In genomic region chr13:30158774-30159445, GRCh38 we compare ENCODE assay signal across 8 cellular contexts.
A peak's percentile ranks its signal among the peaks of the same experiment; 100 is the strongest.
DNase-seq lines count a peak whose midpoint lies in the region; ATAC-seq and TF ChIP-seq lines count a peak whose summit lies in the region.

No MANE protein-coding gene starts in this region.

- H3K79me1 ChIP-seq in mesenchymal stem cell (replicated peaks; ENCODE audit: low read length, poor library complexity, severe bottlenecking), result no peaks in the 10 kb centered on the region

- H4K20me1 ChIP-seq in GM23338 (replicated peaks; ENCODE audit: insufficient read depth), result no peaks in the 10 kb centered on the region

- ATAC-seq in GM23338, result no peak
- ATAC-seq in HG03025 (IDR thresholded peaks at IDR 0.05; ENCODE audit: low FRiP score, unreplicated experiment), result no peak
- ATAC-seq in HG02884 (IDR thresholded peaks at IDR 0.05; ENCODE audit: unreplicated experiment), result no peak

- peaks cover 14% of the 10 kb centered on the region for H3K4me1 Mint-ChIP-seq in GM23338
- peaks cover 37% of the 10 kb centered on the region for H3K4me1 Mint-ChIP-seq in activated T-helper 2 cell treated with anti-CD3 and anti-CD28 coated beads, Interferon-gamma antibody, Interleukin-2, Interleukin-4, amounts not matched to agents 10 μg/mL and 5 μg/mL and 100 μg/mL, durations not matched to agents 14 hours and 24 hours and 36 hours (ENCODE audit: low read depth)

- H2AK5ac ChIP-seq in mesenchymal stem cell (ENCODE audit: low read length, severe bottlenecking), result no peak overlapping the region

- peak overlapping the region; percentile 66; the same call in 1 of the 2 replicates for H2AFZ ChIP-seq in GM23338
- no peak overlapping the region for H2AFZ ChIP-seq in mesenchymal stem cell (ENCODE audit: low read depth, low read length)

- H3K14ac ChIP-seq in mesenchymal stem cell (ENCODE audit: low read length in 2 of 2), result no peak overlapping the region

- H3K4me2 ChIP-seq in GM23338 (no peak overlapping the region), mesenchymal stem cell (ENCODE audit: low read length, poor library complexity, severe bottlenecking) (no peak overlapping the region)

- in situ Hi-C loops in KBM-7 (cut with MboI; ENCODE audit: low pct_unique_long_range_greater_than_20kb, low sequenced_read_pairs), result no loop called here

- no peaks in the 10 kb centered on the region for H3F3A ChIP-seq in GM23338 (replicated peaks; ENCODE audit: low read depth)

- H2BK5ac ChIP-seq in mesenchymal stem cell (ENCODE audit: low read depth, low read length, poor library complexity, severe bottlenecking), result no peak overlapping the region

- H3K9me2 ChIP-seq in GM23338 (ENCODE audit: insufficient read depth), result 0 out of 2 replicates have a peak, but pooled peaks cover 14% of the 10 kb centered on the region

- H3K23ac ChIP-seq in mesenchymal stem cell (ENCODE audit: low read length in 2 of 2), result no peak overlapping the region

- H2BK12ac ChIP-seq in mesenchymal stem cell (ENCODE audit: low read length in 2 of 2), result peak overlapping the region in 1 of 2 experiments; percentile 30

- H3K27ac ChIP-seq in GM23338 (ENCODE audit: low read depth) (no peak overlapping the region), mesenchymal stem cell (ENCODE audit: low read length, poor library complexity, severe bottlenecking) (peak overlapping the region; percentile 9), ascending aorta (no peak overlapping the region)

- H2BK15ac ChIP-seq in mesenchymal stem cell (ENCODE audit: low read depth, poor library complexity, severe bottlenecking), result peak overlapping the region; percentile 52

- H3K27ac Mint-ChIP-seq in GM23338, result no peak overlapping the region
- peak overlapping the region; percentile 75 for H3K27ac Mint-ChIP-seq in activated T-helper 2 cell treated with anti-CD3 and anti-CD28 coated beads, Interferon-gamma antibody, Interleukin-2, Interleukin-4, amounts not matched to agents 10 μg/mL and 5 μg/mL and 100 μg/mL, durations not matched to agents 14 hours and 24 hours and 36 hours

- intact Hi-C loops in activated T-helper 2 cell treated with anti-CD3 and anti-CD28 coated beads, Interferon-gamma antibody, Interleukin-2, Interleukin-4, amounts not matched to agents 10 μg/mL and 5 μg/mL and 100 μg/mL, durations not matched to agents 14 hours and 24 hours and 36 hours (cut with micrococcal nuclease), result loop anchor here (1.0 to 5.0 kb wide), 3 partner anchors 11 to 42 kb away; no protein-coding TSS in a partner anchor
- intact Hi-C loops in ascending aorta (cut with DNase I), result no loop called here

- H3K18ac ChIP-seq in mesenchymal stem cell (ENCODE audit: low read depth in 1 of 2, low read length in 2 of 2), result peak overlapping the region in 1 of 2 experiments; percentile 23

- H3K27me3 ChIP-seq in GM23338 (ENCODE audit: insufficient read depth), result no peaks in the 10 kb centered on the region
- peaks cover 4 to 60% of the 10 kb centered on the region in 2 experiments for H3K27me3 ChIP-seq in mesenchymal stem cell (ENCODE audit: control insufficient read depth in 1 of 2, insufficient read depth in 1 of 2, low read length in 2 of 2)
- no peaks in the 10 kb centered on the region for H3K27me3 ChIP-seq in ascending aorta

- peaks cover 14% of the 10 kb centered on the region for H3K27me3 Mint-ChIP-seq in GM23338 (ENCODE audit: insufficient read depth, low read depth, poor library complexity)
- peaks cover 1% of the 10 kb centered on the region for H3K27me3 Mint-ChIP-seq in activated T-helper 2 cell treated with anti-CD3 and anti-CD28 coated beads, Interferon-gamma antibody, Interleukin-2, Interleukin-4, amounts not matched to agents 10 μg/mL and 5 μg/mL and 100 μg/mL, durations not matched to agents 14 hours and 24 hours and 36 hours (ENCODE audit: low read depth)

- H3K9me3 ChIP-seq in mesenchymal stem cell (ENCODE audit: control insufficient read depth, low read length) (no peaks in the 10 kb centered on the region), ascending aorta (no peaks in the 10 kb centered on the region)

- no peak overlapping the region for H3K4ac ChIP-seq in mesenchymal stem cell (ENCODE audit: low read depth in 1 of 2, low read length in 2 of 2)

- no peak overlapping the region for H2BK120ac ChIP-seq in mesenchymal stem cell (ENCODE audit: low read depth, low read length)

- DNase-seq in Ammon's horn (ENCODE audit: low spot score), result peak; percentile 45
- no peak for DNase-seq in GM23338 (ENCODE audit: low spot score)
- no peak for DNase-seq in activated T-helper 2 cell treated with anti-CD3 and anti-CD28 coated beads, Interferon-gamma antibody, Interleukin-2, Interleukin-4, amounts not matched to agents 10 μg/mL and 5 μg/mL and 100 μg/mL, durations not matched to agents 14 hours and 24 hours and 36 hours (ENCODE audit: low spot score)
- peak; percentile 54 for DNase-seq in mesenchymal stem cell
- DNase-seq in KBM-7, result no peak
- DNase-seq in ascending aorta (ENCODE audit: low spot score in 2 of 2), result no peak

- WGBS in mesenchymal stem cell, result 82% methylated on average over 8 of the region's 8 CpGs

- H3K36me3 ChIP-seq in GM23338 (ENCODE audit: insufficient read depth) (no peaks in the 10 kb centered on the region; the same call in 1 of the 2 replicates), mesenchymal stem cell (ENCODE audit: control insufficient read depth in 1 of 2, insufficient read depth in 2 of 2, low read depth in 1 of 2, low read length in 2 of 2) (no peaks in the 10 kb centered on the region), ascending aorta (no peaks in the 10 kb centered on the region)

- H3K4me3 Mint-ChIP-seq in GM23338, result no peak overlapping the region
- H3K4me3 Mint-ChIP-seq in activated T-helper 2 cell treated with anti-CD3 and anti-CD28 coated beads, Interferon-gamma antibody, Interleukin-2, Interleukin-4, amounts not matched to agents 10 μg/mL and 5 μg/mL and 100 μg/mL, durations not matched to agents 14 hours and 24 hours and 36 hours (ENCODE audit: low read depth), result no peak overlapping the region

- H3K9ac ChIP-seq in mesenchymal stem cell (ENCODE audit: low read length), result peak overlapping the region; percentile 15

- peaks cover 3% of the 10 kb centered on the region; the same call in 1 of the 3 replicates for H3K36me3 Mint-ChIP-seq in GM23338 (ENCODE audit: low read depth)
- no peaks in the 10 kb centered on the region for H3K36me3 Mint-ChIP-seq in activated T-helper 2 cell treated with anti-CD3 and anti-CD28 coated beads, Interferon-gamma antibody, Interleukin-2, Interleukin-4, amounts not matched to agents 10 μg/mL and 5 μg/mL and 100 μg/mL, durations not matched to agents 14 hours and 24 hours and 36 hours (ENCODE audit: low read depth)

- H3K79me2 ChIP-seq in GM23338 (replicated peaks; ENCODE audit: insufficient read depth), result no peaks in the 10 kb centered on the region

- no peak overlapping the region for H4K8ac ChIP-seq in mesenchymal stem cell (ENCODE audit: low read length)

- no peaks in the 10 kb centered on the region for H3K4me1 ChIP-seq in GM23338 (ENCODE audit: insufficient read depth)
- peaks cover 6% of the 10 kb centered on the region for H3K4me1 ChIP-seq in mesenchymal stem cell (ENCODE audit: control insufficient read depth, insufficient read depth, low read depth, low read length)
- H3K4me1 ChIP-seq in ascending aorta, result no peaks in the 10 kb centered on the region

- no peak overlapping the region for H3K4me3 ChIP-seq in GM23338
- H3K4me3 ChIP-seq in mesenchymal stem cell (ENCODE audit: insufficient read depth in 1 of 2, low read depth in 1 of 2, low read length in 2 of 2), result no peak overlapping the region
- no peak overlapping the region for H3K4me3 ChIP-seq in ascending aorta

- peaks cover 26% of the 10 kb centered on the region; the same call in 2 of the 3 replicates for H3K9me3 Mint-ChIP-seq in GM23338
- H3K9me3 Mint-ChIP-seq in activated T-helper 2 cell treated with anti-CD3 and anti-CD28 coated beads, Interferon-gamma antibody, Interleukin-2, Interleukin-4, amounts not matched to agents 10 μg/mL and 5 μg/mL and 100 μg/mL, durations not matched to agents 14 hours and 24 hours and 36 hours, result no peaks in the 10 kb centered on the region

- TF ChIP-seq CTCF in GM23338 (conservative IDR thresholded peaks at IDR 0.05; ENCODE audit: low read depth in 2 of 2) (peak; percentile 11 to 34; a peak in 2 of 4 replicates), ascending aorta (IDR thresholded peaks at IDR 0.05) (peak in 1 of 3 experiments; percentile 8)

- no peak overlapping the region for H4K91ac ChIP-seq in mesenchymal stem cell (ENCODE audit: low read length)

TF ChIP-seq in GM23338, 12 proteins besides CTCF, POLR2A, EP300 and RAD21 (continues in another document):
- TF ChIP-seq STAT1 (IDR thresholded peaks at IDR 0.05; ENCODE audit: unreplicated experiment), result no peak

Comparison
In these comparisons a context has a peak if more than half of its experiments do, and no peak if none do; other contexts are left out.
1. DNase-seq: peak in Ammon's horn (single experiment) and mesenchymal stem cell (single experiment); none in GM23338 (single experiment), activated T-helper 2 cell treated with anti-CD3 and anti-CD28 coated beads, Interferon-gamma antibody, Interleukin-2, Interleukin-4, amounts not matched to agents 10 μg/mL and 5 μg/mL and 100 μg/mL, durations not matched to agents 14 hours and 24 hours and 36 hours (single experiment), KBM-7 (single experiment) and ascending aorta (0 of 2).